Comparison of ENCODE assay signal across 8 cellular contexts in the genomic region with DNA sequence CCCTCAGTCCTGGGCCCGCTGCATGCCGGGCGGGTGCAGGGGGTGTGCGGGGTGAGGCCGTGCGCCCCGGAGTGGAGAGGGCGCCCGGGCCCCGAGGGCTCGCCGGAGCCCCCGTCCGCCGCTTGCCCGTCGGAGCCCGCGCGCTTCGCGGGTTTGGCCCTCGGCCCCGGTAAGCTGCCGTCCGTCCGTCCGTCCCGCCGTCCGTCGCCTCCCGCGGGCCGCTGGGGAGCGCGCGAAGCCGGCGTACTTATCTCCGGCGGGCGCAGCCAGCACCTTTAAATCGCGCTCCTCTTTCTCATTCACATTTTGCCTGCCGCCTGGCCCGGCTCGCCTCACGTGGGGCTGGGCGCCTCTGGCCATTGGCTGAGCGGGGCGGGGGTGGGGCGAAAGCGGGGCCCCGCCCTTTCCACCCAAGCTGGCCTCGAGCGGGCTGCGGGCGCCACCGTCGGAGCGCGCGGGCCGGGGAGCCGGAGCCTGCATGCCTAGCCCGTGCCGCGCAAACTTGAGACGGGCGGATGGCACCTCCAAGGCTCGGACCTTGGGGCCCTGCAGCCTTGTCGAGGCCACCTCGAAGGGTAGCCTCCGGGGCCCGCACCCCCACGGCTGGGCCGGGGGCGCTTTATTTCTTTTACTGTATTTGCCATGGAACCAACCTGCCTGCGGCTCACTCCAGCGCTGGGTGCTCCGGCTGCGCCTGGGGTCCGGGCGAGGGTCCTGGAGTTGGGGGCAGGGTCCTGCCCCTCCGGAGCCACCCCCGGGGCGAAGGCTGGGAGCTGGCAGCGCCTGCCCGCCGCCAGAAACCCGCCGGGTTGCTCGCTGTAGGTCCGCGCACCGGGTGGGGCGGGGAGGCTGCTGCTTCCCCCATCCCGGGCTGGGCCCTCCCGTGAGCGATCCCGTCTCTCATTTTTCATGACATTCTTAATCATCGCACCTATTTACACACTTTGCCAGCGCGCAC. TPM values are rescaled to one million over a fixed set of nuclear protein-coding genes. Genes with fewer than 3 reads are reported as not detected.
DNase-seq lines count a peak whose midpoint lies in the region; ATAC-seq and TF ChIP-seq lines count a peak whose summit lies in the region.

A gene (minus strand): TSS at position 277 of the 958 bp plus-strand sequence. CDS start 415 bp downstream, outside the sequence.

- peak within 1 kb of the TSS; percentile 51 for H3K27ac Mint-ChIP-seq in T-helper 17 cell

- peak within 1 kb of the TSS; percentile 44; the same call in 1 of the 2 replicates for H3K27ac ChIP-seq in HUES6 (ENCODE audit: low read depth, low read length)
- no peak within 1 kb of the TSS for H3K27ac ChIP-seq in cardiac muscle cell

- H3K4me1 Mint-ChIP-seq in T-helper 17 cell, result peaks cover 18% of the 10 kb centered on the region

- no peaks in the 10 kb centered on the region for H3K36me3 Mint-ChIP-seq in T-helper 17 cell (ENCODE audit: low read depth)

- H3K4me3 Mint-ChIP-seq in T-helper 17 cell, result no peak within 1 kb of the TSS

- peaks cover 71% of the 10 kb centered on the region for H3K4me1 ChIP-seq in HUES6 (ENCODE audit: control insufficient read depth, insufficient read depth, low read length)
- peaks cover 12% of the 10 kb centered on the region for H3K4me1 ChIP-seq in cardiac muscle cell (ENCODE audit: low read depth)

- intact Hi-C loops in sciatic nerve (cut with DNase I), result loop anchor here (10.0 kb wide), 1 partner anchor 394 kb away; no protein-coding TSS in a partner anchor

- POLR2A ChIA-PET in BJ (lab: Charles Lee), result no interaction called here

- H3K9me3 ChIP-seq in HUES6 (ENCODE audit: control insufficient read depth, insufficient read depth, low read depth, low read length) (no peaks in the 10 kb centered on the region), T-helper 17 cell (ENCODE audit: control insufficient read depth, low read length, poor library complexity, severe bottlenecking) (no peaks in the 10 kb centered on the region), cardiac muscle cell (ENCODE audit: low read depth) (no peaks in the 10 kb centered on the region)

- TF ChIP-seq CTCF in BJ (IDR thresholded peaks at IDR 0.05; ENCODE audit: insufficient read depth, low read depth, low read length), result no peak
- TF ChIP-seq CTCF in cardiac muscle cell (IDR thresholded peaks at IDR 0.05; ENCODE audit: low read depth, low read length), result no peak

- peak within 1 kb of the TSS; percentile 95 for H3K9ac ChIP-seq in HUES6 (ENCODE audit: low read length)

- CTCF ChIA-PET in BJ (lab: Yijun Ruan, JAX), result interaction anchor here (1.4 to 4.9 kb wide), 3 partner anchors 10 to 402 kb away, joined by 5 to 21 read pairs (median 12); no protein-coding TSS in a partner anchor

- H3K4me3 ChIP-seq in BJ (ENCODE audit: low read depth, low read length) (peak within 1 kb of the TSS; percentile 33), HUES6 (ENCODE audit: low read depth, low read length) (peak within 1 kb of the TSS; percentile 86), cardiac muscle cell (peak within 1 kb of the TSS; percentile 34)

- H3K36me3 ChIP-seq in BJ (ENCODE audit: control insufficient read depth, insufficient read depth, low read length), result no peaks in the 10 kb centered on the region
- no peaks in the 10 kb centered on the region; the same call in 1 of the 2 replicates for H3K36me3 ChIP-seq in HUES6 (ENCODE audit: control insufficient read depth, insufficient read depth, low read length)
- no peaks in the 10 kb centered on the region for H3K36me3 ChIP-seq in cardiac muscle cell

- H3K27me3 Mint-ChIP-seq in T-helper 17 cell, result peaks cover 60% of the 10 kb centered on the region

- no peak for DNase-seq in BJ (ENCODE audit: low read depth)
- no peak for DNase-seq in T-helper 17 cell
- peak; percentile 70 to 79 for DNase-seq in cardiac muscle cell (ENCODE audit: low read depth in 1 of 2, low spot score in 1 of 2)
- no peak for DNase-seq in sciatic nerve (ENCODE audit: low spot score)
- no peak for DNase-seq in stimulated activated CD8-positive, alpha-beta memory T cell treated with anti-CD3 and anti-CD28 coated beads, Interleukin-4, amount 100 ng/mL, for 48 hours

- ATAC-seq in T-helper 17 cell (no peak), sciatic nerve (peak; percentile 30), GM19023 (IDR thresholded peaks at IDR 0.05; ENCODE audit: unreplicated experiment) (no peak), GM18909 (IDR thresholded peaks at IDR 0.05; ENCODE audit: poor library complexity, unreplicated experiment) (no peak)

- H3K27me3 ChIP-seq in BJ (ENCODE audit: control insufficient read depth, insufficient read depth, low read length) (peaks cover 73% of the 10 kb centered on the region), HUES6 (ENCODE audit: control insufficient read depth, insufficient read depth, low read length) (peaks cover 99% of the 10 kb centered on the region), cardiac muscle cell (peaks cover 100% of the 10 kb centered on the region)

RNA-seq across cellular contexts. Expression of the gene that starts here (rescaled TPM):
- polyA plus RNA-seq in BJ (2011; rRNA removed) (0.11 TPM in 1 of 2 replicates, not detected in the other), cardiac muscle cell (0.19 and 0.31 TPM in 2 replicates)
- not detected in 2 replicates for polyA minus RNA-seq in BJ (2011; rRNA and poly(A)+ RNA removed)
- total RNA-seq in T-helper 17 cell (not detected), cardiac muscle cell (0.89 TPM in 1 of 2 replicates, not detected in the other), sciatic nerve (not detected)

Comparison
In these comparisons a context has a peak if more than half of its experiments do, and no peak if none do; other contexts are left out.
1. Peak in DNase-seq and H3K4me3 ChIP-seq in cardiac muscle cell; RNA of the gene not detected or under 1 TPM.
2. Peak in ATAC-seq in sciatic nerve; RNA of the gene not detected or under 1 TPM.
3. H3K4me3 ChIP-seq: peak in every context shown above with its lines; median percentile 86 in HUES6; 34 in cardiac muscle cell; 33 in BJ.